Comparison of ENCODE assay signal across 15 cellular contexts in genomic region chr9:82991684-82992083, GRCh38.
DNase-seq lines count a peak whose midpoint lies in the region; ATAC-seq and TF ChIP-seq lines count a peak whose summit lies in the region.
"Had no signal": no experiment of that assay in that cellular context is flagged by ENCODE, and none has a peak within 500 bp of the region (broad histone marks: within the 10 kb centered on the region; RNA-seq: fewer than 3 reads in every experiment).

No MANE protein-coding gene starts in this region.

- no peaks in the 10 kb centered on the region for H4K20me1 ChIP-seq in neural progenitor cell (ENCODE audit: low read depth)

- no peaks in the 10 kb centered on the region for H3K27me3 ChIP-seq in neural progenitor cell
- H3K27me3 ChIP-seq: MG63 had no signal

- no peaks in the 10 kb centered on the region for H3K9me3 Mint-ChIP-seq in neural progenitor cell
- no peaks in the 10 kb centered on the region for H3K9me3 Mint-ChIP-seq in activated CD8-positive, alpha-beta T cell treated with anti-CD3 and anti-CD28 coated beads for 36 hours
- H3K9me3 Mint-ChIP-seq: activated naive CD4-positive, alpha-beta T cell treated with anti-CD3 and anti-CD28 coated beads, Interleukin-2, amount 50 U/mL, for 72 hours had no signal

- H3K9ac ChIP-seq in neural progenitor cell = no peak overlapping the region

- CTCF ChIA-PET in activated CD8-positive, alpha-beta T cell treated with anti-CD3 and anti-CD28 coated beads for 36 hours (lab: Charles Lee) = no interaction called here

- no peaks in the 10 kb centered on the region for H3K9me3 ChIP-seq in neural progenitor cell (ENCODE audit: low read depth)
- H3K9me3 ChIP-seq: MG63 had no signal

- intact Hi-C loops in activated CD8-positive, alpha-beta T cell treated with anti-CD3 and anti-CD28 coated beads for 36 hours (cut with micrococcal nuclease) = no loop called here

- no peak for ATAC-seq in activated CD8-positive, alpha-beta T cell treated with anti-CD3 and anti-CD28 coated beads for 36 hours
- no peak for ATAC-seq in GM21528 (IDR thresholded peaks at IDR 0.05; ENCODE audit: low FRiP score, unreplicated experiment)
- ATAC-seq: activated naive CD4-positive, alpha-beta T cell treated with anti-CD3 and anti-CD28 coated beads, Interleukin-2, amount 50 U/mL, for 72 hours had no signal

- POLR2A ChIA-PET in activated CD8-positive, alpha-beta T cell treated with anti-CD3 and anti-CD28 coated beads for 36 hours (lab: Charles Lee) = no interaction called here

- H3K79me2 ChIP-seq in neural progenitor cell (ENCODE audit: low read depth) = no peaks in the 10 kb centered on the region

- H3K4me1 ChIP-seq in neural progenitor cell = no peaks in the 10 kb centered on the region

- H3K27ac ChIP-seq in neural progenitor cell = no peak overlapping the region
- H3K27ac ChIP-seq: cardiac muscle cell, WERI-Rb-1 had no signal

- H3K4me3 ChIP-seq in LNCaP clone FGC (ENCODE audit: low read depth, low read length) (no peak overlapping the region), neural progenitor cell (no peak overlapping the region)
- H3K4me3 ChIP-seq: cardiac muscle cell, MG63 had no signal

- no peak overlapping the region for H3K4me2 ChIP-seq in neural progenitor cell

- no peaks in the 10 kb centered on the region for H3K36me3 Mint-ChIP-seq in neural progenitor cell
- H3K36me3 Mint-ChIP-seq in activated CD8-positive, alpha-beta T cell treated with anti-CD3 and anti-CD28 coated beads for 36 hours (ENCODE audit: low read depth) = no peaks in the 10 kb centered on the region
- H3K36me3 Mint-ChIP-seq: activated naive CD4-positive, alpha-beta T cell treated with anti-CD3 and anti-CD28 coated beads, Interleukin-2, amount 50 U/mL, for 72 hours had no signal

- DNase-seq in COLO668 (lab: John Stamatoyannopoulos, UW; ENCODE audit: unreplicated experiment) = peak; percentile 32
- DNase-seq in LNCaP clone FGC (ENCODE audit: low read depth) = peak; percentile 61
- DNase-seq in RPMI7951 (ENCODE audit: low read depth) = peak; percentile 20
- DNase-seq in inferior parietal cortex (ENCODE audit: extremely low spot score) = peak; percentile 34
- DNase-seq in neural progenitor cell (ENCODE audit: low spot score) = no peak
- DNase-seq in activated CD8-positive, alpha-beta T cell treated with anti-CD3 and anti-CD28 coated beads for 36 hours = no peak
- no peak for DNase-seq in activated naive CD4-positive, alpha-beta T cell (lab: John Stamatoyannopoulos, UW)
- DNase-seq: DMS79 treated with DMSO at 0.1 percent for 48 hours, HCEC 1CT, MG63, WERI-Rb-1 had no signal

- no peak overlapping the region for H3K4me3 Mint-ChIP-seq in neural progenitor cell
- H3K4me3 Mint-ChIP-seq in activated CD8-positive, alpha-beta T cell treated with anti-CD3 and anti-CD28 coated beads for 36 hours = no peak overlapping the region

- H3K36me3 ChIP-seq in neural progenitor cell = no peaks in the 10 kb centered on the region
- H3K36me3 ChIP-seq: cardiac muscle cell, MG63, WERI-Rb-1 had no signal

- H3K27ac Mint-ChIP-seq in neural progenitor cell = no peak overlapping the region
- no peak overlapping the region for H3K27ac Mint-ChIP-seq in activated CD8-positive, alpha-beta T cell treated with anti-CD3 and anti-CD28 coated beads for 36 hours
- H3K27ac Mint-ChIP-seq: activated naive CD4-positive, alpha-beta T cell treated with anti-CD3 and anti-CD28 coated beads, Interleukin-2, amount 50 U/mL, for 72 hours; progenitor cell of endocrine pancreas had no signal

- H3K27me3 Mint-ChIP-seq in neural progenitor cell (ENCODE audit: insufficient read depth, low read depth) = no peaks in the 10 kb centered on the region
- no peaks in the 10 kb centered on the region for H3K27me3 Mint-ChIP-seq in activated CD8-positive, alpha-beta T cell treated with anti-CD3 and anti-CD28 coated beads for 36 hours
- H3K27me3 Mint-ChIP-seq: progenitor cell of endocrine pancreas had no signal

- no peak for TF ChIP-seq CTCF in LNCaP clone FGC (IDR thresholded peaks at IDR 0.05; ENCODE audit: control insufficient read depth, extremely low read depth, insufficient read depth)
- no peak for TF ChIP-seq CTCF in neural progenitor cell (IDR thresholded peaks at IDR 0.05)
- no peak for TF ChIP-seq CTCF in activated CD8-positive, alpha-beta T cell treated with anti-CD3 and anti-CD28 coated beads for 36 hours (IDR thresholded peaks at IDR 0.05)

- H3F3A ChIP-seq in neural progenitor cell (ENCODE audit: low read depth) = no peaks in the 10 kb centered on the region

- no peaks in the 10 kb centered on the region for H3K4me1 Mint-ChIP-seq in neural progenitor cell
- H3K4me1 Mint-ChIP-seq in activated CD8-positive, alpha-beta T cell treated with anti-CD3 and anti-CD28 coated beads for 36 hours (ENCODE audit: low read depth) = no peaks in the 10 kb centered on the region

- no peak overlapping the region for H2AFZ ChIP-seq in neural progenitor cell (replicated peaks)

Comparison
In these comparisons a context has a peak if more than half of its experiments do, and no peak if none do; other contexts are left out.
1. DNase-seq: peak in COLO668 (single experiment), LNCaP clone FGC (single experiment), RPMI7951 (single experiment) and inferior parietal cortex (single experiment); none in neural progenitor cell (single experiment), activated CD8-positive, alpha-beta T cell treated with anti-CD3 and anti-CD28 coated beads for 36 hours (single experiment) and activated naive CD4-positive, alpha-beta T cell (0 of 4).